In the genomic region with DNA sequence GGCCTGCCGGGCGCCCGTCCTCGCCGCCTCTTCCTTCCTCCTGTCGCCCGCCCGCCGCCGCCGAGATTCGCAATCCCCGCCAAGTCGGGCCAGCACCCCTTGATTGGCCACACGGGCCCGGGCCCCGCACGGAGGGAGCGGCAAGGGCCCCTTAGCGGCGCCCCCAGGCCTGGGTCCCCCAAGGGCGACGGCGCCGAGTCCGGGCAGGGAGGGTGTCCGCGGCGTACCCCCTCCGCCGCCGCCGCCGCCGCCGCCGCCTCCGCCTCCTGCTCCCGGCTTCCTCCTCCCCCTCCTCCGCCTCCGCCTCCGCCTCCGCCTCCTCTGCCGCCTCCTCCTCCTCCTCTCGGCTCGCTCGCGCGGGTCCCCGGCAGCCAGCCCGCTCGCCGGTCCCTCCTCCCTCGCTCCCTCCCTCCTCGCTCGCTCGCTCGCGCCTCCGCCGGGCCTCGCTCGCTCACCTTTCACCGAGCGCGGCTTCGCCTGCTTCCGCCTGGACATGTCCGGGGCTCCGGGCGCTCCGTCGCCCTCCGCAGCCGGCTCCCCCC, we compare ENCODE assay signal across 8 cellular contexts. TPM values are rescaled to one million over a fixed set of nuclear protein-coding genes. Genes with fewer than 3 reads are reported as not detected.
DNase-seq lines count a peak whose midpoint lies in the region; ATAC-seq, FAIRE-seq and TF ChIP-seq lines count a peak whose summit lies in the region.

No MANE protein-coding gene starts in this region.

- H3K9me3 ChIP-seq in keratinocyte (ENCODE audit: control insufficient read depth, low read depth, low read length), result no peaks in the 10 kb centered on the region

- H3K36me3 Mint-ChIP-seq in WTC11, result no peaks in the 10 kb centered on the region

- H3K4me1 Mint-ChIP-seq in WTC11, result peaks cover 46% of the 10 kb centered on the region

- H3K36me3 ChIP-seq in keratinocyte (ENCODE audit: control insufficient read depth in 2 of 2, extremely low read depth in 1 of 2, insufficient read depth in 2 of 2, low read length in 2 of 2), result no peaks in the 10 kb centered on the region

- H3K4me3 Mint-ChIP-seq in WTC11, result peak overlapping the region; percentile 56

- peak overlapping the region; percentile 22 for H2AFZ ChIP-seq in keratinocyte (ENCODE audit: control insufficient read depth, low read length)

- peaks cover 2% of the 10 kb centered on the region for H3K4me1 ChIP-seq in keratinocyte (ENCODE audit: control insufficient read depth, extremely low read depth, insufficient read depth, low read length)

- H3K9ac ChIP-seq in keratinocyte (ENCODE audit: control insufficient read depth, extremely low read depth, insufficient read depth, low read length), result peak overlapping the region; percentile 28

- no peak overlapping the region for H3K27ac Mint-ChIP-seq in WTC11

- no peaks in the 10 kb centered on the region for H4K20me1 ChIP-seq in keratinocyte (ENCODE audit: control insufficient read depth, extremely low read depth, insufficient read depth, low read length)

- FAIRE-seq in keratinocyte (lab: Jason Lieb, UNC), result no peak
- no peak for FAIRE-seq in HTR-8/SVneo (lab: Jason Lieb, UNC)

- ATAC-seq in HG02610 (IDR thresholded peaks at IDR 0.05; ENCODE audit: unreplicated experiment), result peak; percentile 69
- ATAC-seq in WTC11, result peak; percentile 35

- DNase-seq in NCI-H146 (lab: John Stamatoyannopoulos, UW) (peak; percentile 78), WTC11 (ENCODE audit: low spot score) (peak; percentile 88), cerebellar cortex (ENCODE audit: low spot score) (peak; percentile 63), keratinocyte (ENCODE audit: low read depth, low spot score) (no peak), HTR-8/SVneo (ENCODE audit: insufficient read length, low spot score) (no peak)
- peak; percentile 39 for DNase-seq in stimulated activated CD4-positive, alpha-beta T cell treated with anti-CD3 and anti-CD28 coated beads, Interleukin-12 subunit alpha, Interleukin-12 subunit beta, amount 100 ng/mL, for 4 hours

- no peak overlapping the region for H3K27ac ChIP-seq in keratinocyte (ENCODE audit: control insufficient read depth, insufficient read depth, low read length)

- CTCF ChIA-PET in WTC11 (lab: Charles Lee), result interaction anchor here (0.7 to 12.1 kb wide), 6 partner anchors 19 to 211 kb away, joined by 3 to 199 read pairs (median 11); no protein-coding TSS in a partner anchor

- H3K79me2 ChIP-seq in keratinocyte (ENCODE audit: control insufficient read depth, insufficient read depth, low read length), result no peaks in the 10 kb centered on the region

- H3K4me3 ChIP-seq in GM08714 (ENCODE audit: low read length), result peak overlapping the region; percentile 66; the same call in 1 of the 2 replicates
- peak overlapping the region; percentile 27 to 78 (median 42) for H3K4me3 ChIP-seq in keratinocyte (ENCODE audit: control insufficient read depth in 2 of 3, extremely low read depth in 1 of 3, insufficient read depth in 2 of 3, low read depth in 1 of 3, low read length in 3 of 3)

- no peaks in the 10 kb centered on the region for H3K9me1 ChIP-seq in keratinocyte (ENCODE audit: control insufficient read depth, extremely low read depth, insufficient read depth, low read length)

- H3K27me3 ChIP-seq in keratinocyte (ENCODE audit: control insufficient read depth, extremely low read depth, insufficient read depth, low read length), result peaks cover 59% of the 10 kb centered on the region

- TF ChIP-seq CTCF in WTC11 (IDR thresholded peaks at IDR 0.05) (no peak), keratinocyte (optimal IDR thresholded peaks at IDR 0.05 in 1 of 3, IDR thresholded peaks at IDR 0.05 in 1 of 3, conservative IDR thresholded peaks at IDR 0.05 in 1 of 3; ENCODE audit: extremely low read depth in 1 of 3, insufficient read depth in 2 of 3, low read length in 3 of 3) (no peak)

- POLR2A ChIA-PET in WTC11 (lab: Charles Lee), result no interaction called here

- H3K27me3 Mint-ChIP-seq in WTC11 (ENCODE audit: low read depth), result peaks cover 18% of the 10 kb centered on the region

- peak overlapping the region; percentile 51 for H3K4me2 ChIP-seq in keratinocyte (ENCODE audit: control insufficient read depth, extremely low read depth, insufficient read depth, low read depth, low read length)

- no peaks in the 10 kb centered on the region for H3K9me3 Mint-ChIP-seq in WTC11

- dilution Hi-C loops in keratinocyte (cut with MboI; ENCODE audit: extremely low pct_ligation_motif_present, low sequenced_read_pairs), result no loop called here

TF ChIP-seq in WTC11, 78 proteins besides CTCF, POLR2A, EP300 and RAD21 (continues in another document):
- no peak for TF ChIP-seq SOX15 (CRISPR knock-in tag; IDR thresholded peaks at IDR 0.05)
- TF ChIP-seq ZNF263 (CRISPR knock-in tag; IDR thresholded peaks at IDR 0.05; ENCODE audit: low read depth), result peak; percentile 97
- no peak for TF ChIP-seq ZNF121 (CRISPR knock-in tag; IDR thresholded peaks at IDR 0.05)
- TF ChIP-seq, protein P1, sequence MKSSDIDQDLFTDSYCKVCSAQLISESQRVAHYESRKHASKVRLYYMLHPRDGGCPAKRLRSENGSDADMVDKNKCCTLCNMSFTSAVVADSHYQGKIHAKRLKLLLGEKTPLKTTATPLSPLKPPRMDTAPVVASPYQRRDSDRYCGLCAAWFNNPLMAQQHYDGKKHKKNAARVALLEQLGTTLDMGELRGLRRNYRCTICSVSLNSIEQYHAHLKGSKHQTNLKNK (CRISPR knock-in tag; IDR thresholded peaks at IDR 0.05), result no peak
- TF ChIP-seq ZBTB21 (CRISPR knock-in tag; IDR thresholded peaks at IDR 0.05; ENCODE audit: borderline replicate concordance), result no peak
- TF ChIP-seq, protein P2, sequence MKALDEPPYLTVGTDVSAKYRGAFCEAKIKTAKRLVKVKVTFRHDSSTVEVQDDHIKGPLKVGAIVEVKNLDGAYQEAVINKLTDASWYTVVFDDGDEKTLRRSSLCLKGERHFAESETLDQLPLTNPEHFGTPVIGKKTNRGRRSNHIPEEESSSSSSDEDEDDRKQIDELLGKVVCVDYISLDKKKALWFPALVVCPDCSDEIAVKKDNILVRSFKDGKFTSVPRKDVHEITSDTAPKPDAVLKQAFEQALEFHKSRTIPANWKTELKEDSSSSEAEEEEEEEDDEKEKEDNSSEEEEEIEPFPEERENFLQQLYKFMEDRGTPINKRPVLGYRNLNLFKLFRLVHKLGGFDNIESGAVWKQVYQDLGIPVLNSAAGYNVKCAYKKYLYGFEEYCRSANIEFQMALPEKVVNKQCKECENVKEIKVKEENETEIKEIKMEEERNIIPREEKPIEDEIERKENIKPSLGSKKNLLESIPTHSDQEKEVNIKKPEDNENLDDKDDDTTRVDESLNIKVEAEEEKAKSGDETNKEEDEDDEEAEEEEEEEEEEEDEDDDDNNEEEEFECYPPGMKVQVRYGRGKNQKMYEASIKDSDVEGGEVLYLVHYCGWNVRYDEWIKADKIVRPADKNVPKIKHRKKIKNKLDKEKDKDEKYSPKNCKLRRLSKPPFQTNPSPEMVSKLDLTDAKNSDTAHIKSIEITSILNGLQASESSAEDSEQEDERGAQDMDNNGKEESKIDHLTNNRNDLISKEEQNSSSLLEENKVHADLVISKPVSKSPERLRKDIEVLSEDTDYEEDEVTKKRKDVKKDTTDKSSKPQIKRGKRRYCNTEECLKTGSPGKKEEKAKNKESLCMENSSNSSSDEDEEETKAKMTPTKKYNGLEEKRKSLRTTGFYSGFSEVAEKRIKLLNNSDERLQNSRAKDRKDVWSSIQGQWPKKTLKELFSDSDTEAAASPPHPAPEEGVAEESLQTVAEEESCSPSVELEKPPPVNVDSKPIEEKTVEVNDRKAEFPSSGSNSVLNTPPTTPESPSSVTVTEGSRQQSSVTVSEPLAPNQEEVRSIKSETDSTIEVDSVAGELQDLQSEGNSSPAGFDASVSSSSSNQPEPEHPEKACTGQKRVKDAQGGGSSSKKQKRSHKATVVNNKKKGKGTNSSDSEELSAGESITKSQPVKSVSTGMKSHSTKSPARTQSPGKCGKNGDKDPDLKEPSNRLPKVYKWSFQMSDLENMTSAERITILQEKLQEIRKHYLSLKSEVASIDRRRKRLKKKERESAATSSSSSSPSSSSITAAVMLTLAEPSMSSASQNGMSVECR (CRISPR knock-in tag; IDR thresholded peaks at IDR 0.05; ENCODE audit: borderline replicate concordance), result 0 out of 2 replicates have a peak, but pooled peaks have one; percentile 41
- no peak for TF ChIP-seq CREM (CRISPR knock-in tag; IDR thresholded peaks at IDR 0.05)
- TF ChIP-seq KAT7 (CRISPR knock-in tag; IDR thresholded peaks at IDR 0.05; ENCODE audit: borderline replicate concordance), result no peak
- TF ChIP-seq, protein P3, sequence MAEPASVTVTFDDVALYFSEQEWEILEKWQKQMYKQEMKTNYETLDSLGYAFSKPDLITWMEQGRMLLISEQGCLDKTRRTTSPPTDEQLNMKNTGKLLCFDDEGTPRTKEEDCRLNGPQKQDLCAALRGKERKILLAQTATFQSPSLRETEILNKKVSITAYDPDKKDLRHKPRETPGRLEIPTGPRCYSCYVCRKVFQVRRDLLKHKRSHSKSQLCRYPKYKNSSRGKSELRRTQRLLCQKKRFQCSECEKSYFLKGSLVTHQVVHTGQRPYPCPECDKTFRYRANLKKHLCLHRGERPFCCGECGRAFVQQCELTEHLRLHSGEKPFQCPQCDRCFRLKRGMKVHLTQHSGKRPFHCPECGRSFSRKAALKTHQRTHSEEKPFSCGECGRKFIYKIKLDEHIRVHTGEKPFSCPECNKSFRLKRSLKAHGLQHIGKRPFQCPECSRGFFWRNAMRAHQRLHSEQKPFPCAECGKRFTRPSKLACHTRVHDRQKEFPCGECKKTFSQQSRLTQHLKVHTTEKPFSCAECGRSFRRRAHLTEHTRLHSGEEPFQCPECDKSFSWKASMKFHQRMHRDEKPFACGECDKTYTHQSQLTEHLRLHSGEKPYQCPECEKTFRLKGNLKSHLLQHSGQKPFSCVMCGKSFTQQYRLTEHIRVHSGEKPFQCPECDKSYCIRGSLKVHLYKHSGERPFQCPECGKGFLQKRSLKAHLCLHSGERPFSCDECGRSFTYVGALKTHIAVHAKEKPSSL (CRISPR knock-in tag; conservative IDR thresholded peaks at IDR 0.05), result no peak

RNA-seq across cellular contexts. Expression of a gene that starts 0.6 kb away (rescaled TPM):
- total RNA-seq in WTC11 (2021), result 37.6 to 38.8 TPM (median 38.6 TPM) in 3 replicates
- 0.02 to 0.05 TPM in 2 of 3 replicates, not detected in the other for polyA plus RNA-seq in keratinocyte
- not detected for polyA plus RNA-seq in keratinocyte (2011; ENCODE audit: low read depth)
- 0.01 and 0.02 TPM in 2 replicates for polyA plus RNA-seq in keratinocyte (2011; cell fraction: cytosol; rRNA removed)
- 0.03 TPM in 1 of 2 replicates, not detected in the other for polyA plus RNA-seq in keratinocyte (2011; cell fraction: nucleus; rRNA removed)
- 0.04 TPM in 1 of 2 replicates, not detected in the other for polyA plus RNA-seq in keratinocyte (2012; ENCODE audit: low replicate concordance)
- 0.03 TPM in 1 of 3 replicates, not detected in the others for polyA minus RNA-seq in keratinocyte
- not detected for polyA minus RNA-seq in keratinocyte (2011; cell fraction: cytosol; rRNA and poly(A)+ RNA removed)
- not detected in 2 replicates for polyA minus RNA-seq in keratinocyte (2011; cell fraction: nucleus; rRNA and poly(A)+ RNA removed)

Comparison
In these comparisons a context has a peak if more than half of its experiments do, and no peak if none do; other contexts are left out.
1. DNase-seq: peak in NCI-H146 (single experiment), WTC11 (single experiment), cerebellar cortex (single experiment) and stimulated activated CD4-positive, alpha-beta T cell treated with anti-CD3 and anti-CD28 coated beads, Interleukin-12 subunit alpha, Interleukin-12 subunit beta, amount 100 ng/mL, for 4 hours (single experiment); none in keratinocyte (single experiment) and HTR-8/SVneo (single experiment).